22 cellular contexts compared by ENCODE assay signal in genomic region chr16:4686497-4687210, GRCh38. TPM values are rescaled to one million over a fixed set of nuclear protein-coding genes. Genes with fewer than 3 reads are reported as not detected.
"Had no signal": no experiment of that assay in that cellular context is flagged by ENCODE, and none has a peak within 500 bp of the region (broad histone marks: within the 10 kb centered on the region; RNA-seq: fewer than 3 reads in every experiment).

No MANE protein-coding gene starts in this region.

- H3K9me3 ChIP-seq: colonic mucosa, neutrophil, stomach, testis had no signal

- H3K4me3 ChIP-seq: colonic mucosa, SK-N-MC, stomach, testis had no signal

- H3K4me1 ChIP-seq: colonic mucosa, testis had no signal

- H3K9me3 Mint-ChIP-seq: activated T-helper 1 cell treated with anti-CD3 and anti-CD28 coated beads, Interleukin-12 subunit alpha, Interleukin-12 subunit beta, Interleukin-2, Interleukin-4 antibody, amounts not matched to agents 30 ng/mL and 10 ng/mL and 1 ng/mL, durations not matched to agents 14 hours and 24 hours and 36 hours; brain; immature natural killer cell; naive thymus-derived CD4-positive, alpha-beta T cell; type B pancreatic cell had no signal

- H3K27ac ChIP-seq: colonic mucosa, neutrophil, SK-N-MC, stomach, testis, WERI-Rb-1 had no signal

- H3K36me3 Mint-ChIP-seq: type B pancreatic cell had no signal

- H3K27me3 ChIP-seq: colonic mucosa, neutrophil, stomach, testis had no signal

- H3K4me3 Mint-ChIP-seq: activated T-helper 1 cell treated with anti-CD3 and anti-CD28 coated beads, Interleukin-12 subunit alpha, Interleukin-12 subunit beta, Interleukin-2, Interleukin-4 antibody, amounts not matched to agents 30 ng/mL and 10 ng/mL and 1 ng/mL, durations not matched to agents 14 hours and 24 hours and 36 hours; brain; immature natural killer cell; naive thymus-derived CD4-positive, alpha-beta T cell; type B pancreatic cell had no signal

- H3K27ac Mint-ChIP-seq: activated T-helper 1 cell treated with anti-CD3 and anti-CD28 coated beads, Interleukin-12 subunit alpha, Interleukin-12 subunit beta, Interleukin-2, Interleukin-4 antibody, amounts not matched to agents 30 ng/mL and 10 ng/mL and 1 ng/mL, durations not matched to agents 14 hours and 24 hours and 36 hours; brain; type B pancreatic cell had no signal

- ATAC-seq: naive thymus-derived CD4-positive, alpha-beta T cell had no signal

- H3K4me1 Mint-ChIP-seq: brain, immature natural killer cell had no signal

- H3K27me3 Mint-ChIP-seq: brain; naive thymus-derived CD4-positive, alpha-beta T cell; type B pancreatic cell had no signal

- DNase-seq: activated CD4-positive, alpha-beta T cell treated with anti-CD3 and anti-CD28 coated beads for 1 hour; activated naive CD4-positive, alpha-beta T cell; caudate nucleus; colonic mucosa; erythroblast; head of caudate nucleus; immature natural killer cell; kidney glomerular epithelial cell; mesendoderm; naive thymus-derived CD4-positive, alpha-beta T cell; posterior cingulate gyrus; retina; stimulated activated CD4-positive, alpha-beta T cell treated with anti-CD3 and anti-CD28 coated beads, Interleukin-15, amount 100 ng/mL, for 24 hours; stimulated activated CD4-positive, alpha-beta T cell treated with anti-CD3 and anti-CD28 coated beads, Interleukin-2, amount 100 ng/mL, for 48 hours; stomach; testis; WERI-Rb-1 had no signal

RNA-seq across cellular contexts. Expression of gene DNAAF8, which starts 47.7 kb away (rescaled TPM):
- total RNA-seq: activated T-helper 1 cell treated with anti-CD3 and anti-CD28 coated beads, Interleukin-12 subunit alpha, Interleukin-12 subunit beta, Interleukin-2, Interleukin-4 antibody, amounts not matched to agents 30 ng/mL and 10 ng/mL and 1 ng/mL, durations not matched to agents 14 hours and 24 hours and 36 hours had no signal
